Comparison of ENCODE assay signal across 23 cellular contexts in genomic region chr21:45817345-45817744, GRCh38.
A peak's percentile ranks its signal among the peaks of the same experiment; 100 is the strongest.
DNase-seq lines count a peak whose midpoint lies in the region; ATAC-seq and TF ChIP-seq lines count a peak whose summit lies in the region.
"Had no signal": no experiment of that assay in that cellular context is flagged by ENCODE, and none has a peak within 500 bp of the region (broad histone marks: within the 10 kb centered on the region; RNA-seq: fewer than 3 reads in every experiment).

No MANE protein-coding gene starts in this region.

- in situ Hi-C loops in astrocyte of the spinal cord (cut with HindIII; ENCODE audit: low sequenced_read_pairs): no loop called here

- no peak overlapping the region for H3K27ac Mint-ChIP-seq in osteocyte (ENCODE audit: unreplicated experiment)
- H3K27ac Mint-ChIP-seq: CD4-positive, alpha-beta T cell; IgD-negative memory B cell had no signal

- no peak for TF ChIP-seq CTCF in HL-60 (IDR thresholded peaks at IDR 0.05; ENCODE audit: insufficient read depth, low read length)
- no peak for TF ChIP-seq CTCF in astrocyte of the spinal cord (IDR thresholded peaks at IDR 0.05; ENCODE audit: low read depth, low read length)
- no peak for TF ChIP-seq CTCF in osteocyte (IDR thresholded peaks at IDR 0.05)

- ATAC-seq in HG03439 (IDR thresholded peaks at IDR 0.05; ENCODE audit: unreplicated experiment): no peak
- ATAC-seq: activated CD8-positive, alpha-beta T cell treated with anti-CD3 and anti-CD28 coated beads for 36 hours; left lobe of liver; Panc1 had no signal

- no peaks in the 10 kb centered on the region for H3K27me3 ChIP-seq in HL-60 (ENCODE audit: insufficient read depth, poor library complexity, severe bottlenecking)
- H3K27me3 ChIP-seq: uterus had no signal

- peaks cover 7% of the 10 kb centered on the region for H3K27me3 Mint-ChIP-seq in osteocyte (ENCODE audit: unreplicated experiment)
- H3K27me3 Mint-ChIP-seq: CD4-positive, alpha-beta T cell; IgD-negative memory B cell had no signal

- peaks cover 39% of the 10 kb centered on the region for H3K4me1 Mint-ChIP-seq in osteocyte (ENCODE audit: unreplicated experiment)

- peak; percentile 38 for DNase-seq in activated effector memory CD4-positive, alpha-beta T cell treated with anti-CD3 and anti-CD28 coated beads, Interleukin-2, amount 50 U/mL, for 16 hours
- DNase-seq in activated effector memory CD4-positive, alpha-beta T cell treated with Interleukin-2 at 50 U/mL for 16 hours: no peak
- DNase-seq in HL-60 (ENCODE audit: low read depth in 1 of 2, low spot score in 1 of 2) (no peak), astrocyte of the spinal cord (ENCODE audit: low read depth, low spot score) (peak; percentile 49), osteocyte (ENCODE audit: extremely low spot score, unreplicated experiment) (peak; percentile 78), NK-92 (lab: John Stamatoyannopoulos, UW; ENCODE audit: unreplicated experiment) (no peak)
- DNase-seq in stimulated activated CD4-positive, alpha-beta T cell treated with anti-CD3 and anti-CD28 coated beads, Interleukin-4, amount 100 ng/mL, for 4 hours: no peak
- DNase-seq: activated CD8-positive, alpha-beta T cell treated with anti-CD3 and anti-CD28 coated beads for 36 hours; anterior cingulate cortex; CD4-positive, alpha-beta T cell; naive B cell; NCI-H2107; NCI-H510A treated with DMSO at 0.1 percent for 48 hours; sigmoid colon; uterus had no signal

- no peak overlapping the region for H3K4me3 ChIP-seq in HL-60 (replicated peaks; ENCODE audit: insufficient read depth, low read length)
- no peak overlapping the region for H3K4me3 ChIP-seq in astrocyte of the spinal cord (ENCODE audit: low read depth, low read length)
- H3K4me3 ChIP-seq: sigmoid colon, suprapubic skin, uterus had no signal

- H3K36me3 Mint-ChIP-seq in osteocyte (ENCODE audit: unreplicated experiment): no peaks in the 10 kb centered on the region
- H3K36me3 Mint-ChIP-seq: IgD-negative memory B cell had no signal

- no peak overlapping the region for H3K4me3 Mint-ChIP-seq in osteocyte (ENCODE audit: unreplicated experiment)
- H3K4me3 Mint-ChIP-seq: activated CD8-positive, alpha-beta T cell treated with anti-CD3 and anti-CD28 coated beads for 36 hours; CD4-positive, alpha-beta T cell; central memory CD8-positive, alpha-beta T cell; IgD-negative memory B cell; naive B cell had no signal

- H3K9me3 Mint-ChIP-seq in osteocyte (ENCODE audit: unreplicated experiment): no peaks in the 10 kb centered on the region
- H3K9me3 Mint-ChIP-seq: activated CD8-positive, alpha-beta T cell treated with anti-CD3 and anti-CD28 coated beads for 36 hours; CD4-positive, alpha-beta T cell; central memory CD8-positive, alpha-beta T cell; IgD-negative memory B cell; naive B cell had no signal

- H3K27ac ChIP-seq in HL-60 (replicated peaks): peak overlapping the region; percentile 99
- H3K27ac ChIP-seq: epithelial cell of prostate, parathyroid adenoma, sigmoid colon, suprapubic skin, uterus had no signal

Comparison
In these comparisons a context has a peak if more than half of its experiments do, and no peak if none do; other contexts are left out.
1. DNase-seq: peak in activated effector memory CD4-positive, alpha-beta T cell treated with anti-CD3 and anti-CD28 coated beads, Interleukin-2, amount 50 U/mL, for 16 hours (single experiment), astrocyte of the spinal cord (single experiment) and osteocyte (single experiment); none in activated effector memory CD4-positive, alpha-beta T cell treated with Interleukin-2 at 50 U/mL for 16 hours (single experiment), HL-60 (0 of 2), stimulated activated CD4-positive, alpha-beta T cell treated with anti-CD3 and anti-CD28 coated beads, Interleukin-4, amount 100 ng/mL, for 4 hours (0 of 2) and NK-92 (single experiment).